In genomic region chrX:43615677-43616076, GRCh38 we compare ENCODE assay signal across 19 cellular contexts. TPM values are rescaled to one million over a fixed set of nuclear protein-coding genes. Genes with fewer than 3 reads are reported as not detected.
A peak's percentile ranks its signal among the peaks of the same experiment; 100 is the strongest.
DNase-seq lines count a peak whose midpoint lies in the region; ATAC-seq and TF ChIP-seq lines count a peak whose summit lies in the region.
"Had no signal": no experiment of that assay in that cellular context is flagged by ENCODE, and none has a peak within 500 bp of the region (broad histone marks: within the 10 kb centered on the region; RNA-seq: fewer than 3 reads in every experiment).

No MANE protein-coding gene starts in this region.

- H3K4me1 ChIP-seq in breast epithelium (no peaks in the 10 kb centered on the region), heart left ventricle (no peaks in the 10 kb centered on the region), vagina (no peaks in the 10 kb centered on the region)
- H3K4me1 ChIP-seq: spleen, upper lobe of right lung had no signal

- peak in 1 of 2 donors; percentile 28 for DNase-seq in breast epithelium (ENCODE audit: low spot score in 2 of 2)
- no peak for DNase-seq in heart left ventricle
- peak; percentile 3 for DNase-seq in midbrain (lab: John Stamatoyannopoulos, UW)
- DNase-seq in vagina (ENCODE audit: extremely low spot score in 2 of 2), result no peak
- DNase-seq in activated CD4-positive, alpha-beta T cell treated with anti-CD3 and anti-CD28 coated beads for 48 hours, result no peak
- no peak for DNase-seq in SIG-M5 treated with dmso at 0.1 percent for 504 hours (lab: John Stamatoyannopoulos, UW; ENCODE audit: unreplicated experiment)
- no peak for DNase-seq in NCI-H774 (lab: John Stamatoyannopoulos, UW)
- DNase-seq: activated CD8-positive, alpha-beta memory T cell treated with anti-CD3 and anti-CD28 coated beads for 24 hours; activated effector memory CD4-positive, alpha-beta T cell treated with anti-CD3 and anti-CD28 coated beads, Interleukin-2, amount 50 U/mL, for 16 hours; activated naive CD8-positive, alpha-beta T cell treated with anti-CD3 and anti-CD28 coated beads, Interleukin-2, amount 50 U/mL, for 24 hours; CD4-positive, CD25-positive, alpha-beta regulatory T cell; cerebellar nuclear complex; effector CD4-positive, alpha-beta T cell; naive thymus-derived CD4-positive, alpha-beta T cell; NCI-H1436; spleen; upper lobe of right lung had no signal

- no peak for TF ChIP-seq CTCF in breast epithelium (IDR thresholded peaks at IDR 0.05)
- TF ChIP-seq CTCF in heart left ventricle (IDR thresholded peaks at IDR 0.05), result no peak
- TF ChIP-seq CTCF in vagina (IDR thresholded peaks at IDR 0.05), result no peak

- TF ChIP-seq POLR2A in breast epithelium (IDR thresholded peaks at IDR 0.05) (no peak), heart left ventricle (IDR thresholded peaks at IDR 0.05) (no peak), vagina (IDR thresholded peaks at IDR 0.05) (no peak)

- intact Hi-C loops in breast epithelium (cut with DNase I; ENCODE audit: low total_unique reads) (no loop called here), heart left ventricle (cut with DNase I) (no loop called here), vagina (cut with DNase I) (no loop called here)

- WGBS in heart left ventricle, 4 donors, result 37 to 51% (median 51%) methylated on average over 5 of the region's 5 CpGs

- no peak overlapping the region for H3K4me3 ChIP-seq in breast epithelium
- no peak overlapping the region for H3K4me3 ChIP-seq in heart left ventricle
- no peak overlapping the region for H3K4me3 ChIP-seq in vagina
- H3K4me3 ChIP-seq: SK-N-MC, spleen, upper lobe of right lung had no signal

- H3K27ac ChIP-seq in breast epithelium, result peak overlapping the region; percentile 43 to 65
- peak overlapping the region in 6 of 12 donors; percentile 25 to 48 (median 42) for H3K27ac ChIP-seq in heart left ventricle
- H3K27ac ChIP-seq in vagina, result peak overlapping the region; percentile 6
- H3K27ac ChIP-seq: epithelial cell of prostate, SK-N-MC, spleen, upper lobe of right lung had no signal

- H3K9me3 ChIP-seq in breast epithelium (no peaks in the 10 kb centered on the region), heart left ventricle (no peaks in the 10 kb centered on the region), vagina (no peaks in the 10 kb centered on the region)
- H3K9me3 ChIP-seq: spleen, upper lobe of right lung had no signal

- H3K27me3 ChIP-seq in breast epithelium (peaks cover 0 to 23% of the 10 kb centered on the region in 2 donors), heart left ventricle (peaks cover 0 to 20% (median 0%) of the 10 kb centered on the region in 9 donors), vagina (no peaks in the 10 kb centered on the region)
- H3K27me3 ChIP-seq: upper lobe of right lung had no signal

- H3K36me3 ChIP-seq in breast epithelium, result no peaks in the 10 kb centered on the region
- no peaks in the 10 kb centered on the region for H3K36me3 ChIP-seq in heart left ventricle
- no peaks in the 10 kb centered on the region for H3K36me3 ChIP-seq in vagina
- H3K36me3 ChIP-seq: spleen, upper lobe of right lung had no signal

- peak; percentile 55 to 80 (median 72) for ATAC-seq in heart left ventricle
- ATAC-seq: activated naive CD8-positive, alpha-beta T cell treated with anti-CD3 and anti-CD28 coated beads, Interleukin-2, amount 50 U/mL, for 24 hours; naive thymus-derived CD4-positive, alpha-beta T cell; upper lobe of right lung had no signal

RNA-seq across cellular contexts. Expression of gene MAOA, which starts 40.4 kb away (rescaled TPM):
- total RNA-seq in breast epithelium (100 to 1,000 TPM; 124 to 558 (median 128) TPM), heart left ventricle (100 to 1,000 TPM in 5 of 9 donors, 10 to 100 TPM in 4; 53.5 to 320 (median 104) TPM), vagina (102 TPM)
- polyA plus RNA-seq in heart left ventricle, result 100 to 1,000 TPM in 1 of 2 donors, 10 to 100 TPM in 1; 38.2 to 104 TPM
- total RNA-seq: CD4-positive, CD25-positive, alpha-beta regulatory T cell had no signal
